Comparison of ENCODE assay signal across 8 cellular contexts in the genomic region with DNA sequence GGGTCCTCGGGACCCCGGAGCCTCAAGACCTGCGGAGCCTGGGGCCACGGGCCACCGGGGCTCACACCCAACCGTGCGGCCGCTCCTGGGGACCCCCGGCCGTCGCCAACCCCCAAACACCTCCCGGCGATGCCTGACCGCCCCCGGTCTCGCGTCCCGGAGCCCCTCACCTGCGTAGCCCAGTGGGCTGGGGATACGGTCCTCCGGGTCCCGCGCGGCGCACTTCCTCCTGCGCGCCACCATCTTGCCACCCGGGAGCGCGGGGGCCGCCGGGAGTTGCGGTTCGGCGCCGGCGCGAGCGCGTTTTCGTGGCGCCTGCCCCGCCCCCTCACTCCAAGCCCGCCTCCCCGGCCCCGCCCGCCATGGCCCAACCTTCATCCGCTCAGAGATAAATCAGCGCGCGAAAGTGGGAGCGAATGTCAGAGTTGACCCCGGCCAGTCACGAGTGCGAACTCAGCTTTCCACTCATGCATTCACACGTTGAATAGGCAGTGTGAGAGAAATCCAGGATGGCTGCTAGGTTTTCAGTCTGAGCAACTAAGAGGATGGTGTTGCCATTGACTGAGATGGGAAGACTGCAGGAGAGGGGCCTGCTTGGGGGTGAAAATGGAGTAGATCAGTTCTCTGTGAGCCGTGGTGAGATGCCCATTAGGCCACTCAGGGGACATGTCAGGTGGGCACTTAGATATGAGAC. TPM values are rescaled to one million over a fixed set of nuclear protein-coding genes. Genes with fewer than 3 reads are reported as not detected.
A peak's percentile ranks its signal among the peaks of the same experiment; 100 is the strongest.
DNase-seq lines count a peak whose midpoint lies in the region; ATAC-seq and TF ChIP-seq lines count a peak whose summit lies in the region.

A gene with protein sequence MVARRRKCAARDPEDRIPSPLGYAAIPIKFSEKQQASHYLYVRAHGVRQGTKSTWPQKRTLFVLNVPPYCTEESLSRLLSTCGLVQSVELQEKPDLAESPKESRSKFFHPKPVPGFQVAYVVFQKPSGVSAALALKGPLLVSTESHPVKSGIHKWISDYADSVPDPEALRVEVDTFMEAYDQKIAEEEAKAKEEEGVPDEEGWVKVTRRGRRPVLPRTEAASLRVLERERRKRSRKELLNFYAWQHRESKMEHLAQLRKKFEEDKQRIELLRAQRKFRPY (minus strand): TSS at position 253 of the 694 bp plus-strand sequence. CDS start 10 bp downstream, at position 243.

- DNase-seq in Daoy (ENCODE audit: low read depth) (peak; percentile 81), amniotic epithelial cell (ENCODE audit: low read depth) (peak; percentile 82), left cardiac atrium (peak; percentile 87), posterior vena cava (ENCODE audit: low spot score) (peak; percentile 93), type B pancreatic cell (ENCODE audit: extremely low spot score, unreplicated experiment) (peak; percentile 90)

- H2AFZ ChIP-seq in Loucy (ENCODE audit: low read length), result peak within 1 kb of the TSS; percentile 93

- H3K36me3 Mint-ChIP-seq in T-helper 1 cell treated with Interleukin-12 subunit alpha and Interleukin-12 subunit beta and Interleukin-4 antibody, amounts not matched to agents 30 μg/mL and 1 μg/mL, for 36 hours (ENCODE audit: low read depth), result no peaks in the 10 kb centered on the region
- no peaks in the 10 kb centered on the region for H3K36me3 Mint-ChIP-seq in type B pancreatic cell

- ATAC-seq in GM21576 (IDR thresholded peaks at IDR 0.05; ENCODE audit: unreplicated experiment) (peak; percentile 71), left cardiac atrium (peak; percentile 97)

- H3K9me3 Mint-ChIP-seq in T-helper 1 cell treated with Interleukin-12 subunit alpha and Interleukin-12 subunit beta and Interleukin-4 antibody, amounts not matched to agents 30 μg/mL and 1 μg/mL, for 36 hours, result no peaks in the 10 kb centered on the region
- H3K9me3 Mint-ChIP-seq in type B pancreatic cell, result no peaks in the 10 kb centered on the region

- no peaks in the 10 kb centered on the region for H3K9me2 ChIP-seq in Loucy (replicated peaks; ENCODE audit: low read depth, low read length)

- peak within 1 kb of the TSS; percentile 84 for H3K9ac ChIP-seq in Loucy (ENCODE audit: low read depth, low read length, poor library complexity, severe bottlenecking)

- H3K9me3 ChIP-seq in Loucy (ENCODE audit: insufficient read depth, low read depth, low read length), result no peaks in the 10 kb centered on the region

- no peaks in the 10 kb centered on the region for H3K27me3 Mint-ChIP-seq in T-helper 1 cell treated with Interleukin-12 subunit alpha and Interleukin-12 subunit beta and Interleukin-4 antibody, amounts not matched to agents 30 μg/mL and 1 μg/mL, for 36 hours (ENCODE audit: low read depth)
- H3K27me3 Mint-ChIP-seq in type B pancreatic cell, result no peaks in the 10 kb centered on the region

- H4K20me1 ChIP-seq in Loucy (ENCODE audit: insufficient read depth, low read length, poor library complexity, severe bottlenecking), result peaks cover 7% of the 10 kb centered on the region

- peak within 1 kb of the TSS; percentile 85 for H3K4me3 ChIP-seq in Loucy (ENCODE audit: low read length, poor library complexity, severe bottlenecking)

- H3K79me2 ChIP-seq in Loucy (ENCODE audit: insufficient read depth, low read length), result peaks cover 37% of the 10 kb centered on the region; the same call in 1 of the 2 replicates

- peak within 1 kb of the TSS; percentile 98 for H3K4me3 Mint-ChIP-seq in T-helper 1 cell treated with Interleukin-12 subunit alpha and Interleukin-12 subunit beta and Interleukin-4 antibody, amounts not matched to agents 30 μg/mL and 1 μg/mL, for 36 hours
- H3K4me3 Mint-ChIP-seq in type B pancreatic cell, result peak within 1 kb of the TSS; percentile 100

- H3K27me3 ChIP-seq in Loucy (ENCODE audit: insufficient read depth, low read length, poor library complexity, severe bottlenecking), result no peaks in the 10 kb centered on the region

- peaks cover 9% of the 10 kb centered on the region for H3K4me1 Mint-ChIP-seq in T-helper 1 cell treated with Interleukin-12 subunit alpha and Interleukin-12 subunit beta and Interleukin-4 antibody, amounts not matched to agents 30 μg/mL and 1 μg/mL, for 36 hours (ENCODE audit: low read depth)
- peaks cover 18% of the 10 kb centered on the region for H3K4me1 Mint-ChIP-seq in type B pancreatic cell (ENCODE audit: unreplicated experiment)

- no peaks in the 10 kb centered on the region; the same call in 1 of the 2 replicates for H3K36me3 ChIP-seq in Loucy (ENCODE audit: insufficient read depth, low read length)

- H3K27ac Mint-ChIP-seq in T-helper 1 cell treated with Interleukin-12 subunit alpha and Interleukin-12 subunit beta and Interleukin-4 antibody, amounts not matched to agents 30 μg/mL and 1 μg/mL, for 36 hours, result peak within 1 kb of the TSS; percentile 95
- H3K27ac Mint-ChIP-seq in type B pancreatic cell, result peak within 1 kb of the TSS; percentile 99

- no peaks in the 10 kb centered on the region for H3F3A ChIP-seq in Loucy (ENCODE audit: low read depth)

- H3K4me1 ChIP-seq in Loucy (ENCODE audit: insufficient read depth, low read length, poor library complexity, severe bottlenecking), result peaks cover 7% of the 10 kb centered on the region

- TF ChIP-seq CTCF in Loucy (conservative IDR thresholded peaks at IDR 0.05; ENCODE audit: low read length) (no peak), type B pancreatic cell (conservative IDR thresholded peaks at IDR 0.05) (no peak)

- peak within 1 kb of the TSS; percentile 84 for H3K4me2 ChIP-seq in Loucy (ENCODE audit: low read depth, low read length, poor library complexity, severe bottlenecking)

- intact Hi-C loops in left cardiac atrium (cut with DNase I) (no loop called here), posterior vena cava (cut with DNase I) (no loop called here)

RNA-seq across cellular contexts. Expression of the gene that starts here (rescaled TPM):
- total RNA-seq in Daoy (2014; rRNA removed; shearing (Covaris generic)), result 29.3 and 38.5 TPM in 2 replicates
- 10 to 100 TPM; 21.1 to 26.6 TPM for total RNA-seq in left cardiac atrium
- 10 to 100 TPM; 26.0 to 32.4 TPM for total RNA-seq in posterior vena cava
- total RNA-seq in type B pancreatic cell (ENCODE audit: low replicate concordance), result 76.0 and 102 TPM in 2 replicates

Comparison
In these comparisons a context has a peak if more than half of its experiments do, and no peak if none do; other contexts are left out.
1. Peak in every context shown above with its lines: DNase-seq, ATAC-seq and H3K4me3 ChIP-seq.